In genomic region chr6:1624848-1625341, GRCh38 we compare ENCODE assay signal across 8 cellular contexts. TPM values are rescaled to one million over a fixed set of nuclear protein-coding genes. Genes with fewer than 3 reads are reported as not detected.
A peak's percentile ranks its signal among the peaks of the same experiment; 100 is the strongest.
DNase-seq lines count a peak whose midpoint lies in the region; TF ChIP-seq lines count a peak whose summit lies in the region.

No MANE protein-coding gene starts in this region.

- no peaks in the 10 kb centered on the region for H3K9me3 ChIP-seq in A673 (ENCODE audit: low read depth, low read length, poor library complexity, severe bottlenecking)
- no peaks in the 10 kb centered on the region for H3K9me3 ChIP-seq in mammary epithelial cell (replicated peaks; ENCODE audit: insufficient read depth, low read length)
- H3K9me3 ChIP-seq in suprapubic skin, result no peaks in the 10 kb centered on the region

- DNase-seq in A673 (ENCODE audit: low spot score) (peak; percentile 54), HEK293T (ENCODE audit: extremely low spot score) (no peak), mammary epithelial cell (peak; percentile 61), suprapubic skin (ENCODE audit: low spot score in 2 of 2) (peak in 1 of 2 donors; percentile 57), GM19240 (ENCODE audit: insufficient read length, low spot score) (no peak), occipital lobe (lab: John Stamatoyannopoulos, UW) (no peak), NCI-H510A (lab: John Stamatoyannopoulos, UW) (no peak)

- BruUV-seq in A673 (replicated peaks; lab: Mats Ljungman, UMichigan), result no TSS peak
- BruUV-seq in mammary epithelial cell (replicated peaks; lab: Mats Ljungman, UMichigan), result no TSS peak

- H3K9ac ChIP-seq in mammary epithelial cell (ENCODE audit: insufficient read depth, low read length), result peak overlapping the region; percentile 42

- POLR2A ChIA-PET in A673 (lab: Charles Lee; ENCODE audit: low non-redundant PET), result no interaction called here
- POLR2A ChIA-PET in HEK293T (lab: Yijun Ruan, JAX), result interaction anchor here (0.6 to 8.2 kb wide), 12 partner anchors 9 to 185 kb away, joined by 3 to 144 read pairs (median 4); partner anchors contain the start of gene FOXC1

- dilution Hi-C loops in mammary epithelial cell (cut with HindIII; ENCODE audit: low sequenced_read_pairs), result loop anchor here (5.0 kb wide), 1 partner anchor 142 kb away; no protein-coding TSS in a partner anchor

- TF ChIP-seq POLR2A in suprapubic skin (IDR thresholded peaks at IDR 0.05), result no peak

- H3K36me3 ChIP-seq in A673 (ENCODE audit: insufficient read depth, low read length, poor library complexity, severe bottlenecking), result no peaks in the 10 kb centered on the region
- no peaks in the 10 kb centered on the region for H3K36me3 ChIP-seq in mammary epithelial cell (ENCODE audit: insufficient read depth, low read length)
- no peaks in the 10 kb centered on the region for H3K36me3 ChIP-seq in suprapubic skin

- no peak for TF ChIP-seq EP300 in suprapubic skin (IDR thresholded peaks at IDR 0.05)

- H3K79me2 ChIP-seq in mammary epithelial cell (ENCODE audit: insufficient read depth, low read length), result no peaks in the 10 kb centered on the region

- H4K20me1 ChIP-seq in mammary epithelial cell (ENCODE audit: insufficient read depth, low read length), result no peaks in the 10 kb centered on the region

- no peak for TF ChIP-seq CTCF in A673 (conservative IDR thresholded peaks at IDR 0.05; ENCODE audit: low read depth, low read length)
- no peak for TF ChIP-seq CTCF in mammary epithelial cell (conservative IDR thresholded peaks at IDR 0.05 in 1 of 2, IDR thresholded peaks at IDR 0.05 in 1 of 2; ENCODE audit: extremely low read depth in 1 of 2, insufficient read depth in 1 of 2, low read depth in 1 of 2, low read length in 2 of 2)
- no peak for TF ChIP-seq CTCF in suprapubic skin (IDR thresholded peaks at IDR 0.05)

- H2AFZ ChIP-seq in mammary epithelial cell (ENCODE audit: low read depth, low read length), result peak overlapping the region; percentile 97

- H3K4me3 ChIP-seq in A673 (ENCODE audit: low read depth, low read length, poor library complexity, severe bottlenecking), result peak overlapping the region; percentile 54
- H3K4me3 ChIP-seq in mammary epithelial cell (replicated peaks in 1 of 3; ENCODE audit: insufficient read depth in 1 of 3, low read depth in 2 of 3, low read length in 3 of 3), result peak overlapping the region; percentile 54 to 74 (median 70)
- H3K4me3 ChIP-seq in suprapubic skin, result peak overlapping the region; percentile 73

- CTCF ChIA-PET in A673 (lab: Charles Lee) (interaction anchor here (0.6 to 1.2 kb wide), 2 partner anchors 62 to 479 kb away, joined by 3 to 11 read pairs; no protein-coding TSS in a partner anchor), HEK293T (lab: Yijun Ruan, JAX) (interaction anchor here (0.6 to 2.6 kb wide), 2 partner anchors 8 to 63 kb away, joined by 3 to 11 read pairs; no protein-coding TSS in a partner anchor), mammary epithelial cell (lab: Charles Lee; ENCODE audit: low non-redundant PET) (no interaction called here)

- H3K27me3 ChIP-seq in A673 (replicated peaks; ENCODE audit: insufficient read depth, low read depth, low read length, poor library complexity) (peaks cover 64% of the 10 kb centered on the region), mammary epithelial cell (ENCODE audit: insufficient read depth, low read length) (no peaks in the 10 kb centered on the region), layer of hippocampus (ENCODE audit: control insufficient read depth, insufficient read depth, low read length) (peaks cover 25% of the 10 kb centered on the region), suprapubic skin (peaks cover 74% of the 10 kb centered on the region)

- H3K4me2 ChIP-seq in mammary epithelial cell (ENCODE audit: insufficient read depth, low read depth, low read length), result peak overlapping the region; percentile 98

- in situ Hi-C loops in mammary epithelial cell (cut with MboI; ENCODE audit: low sequenced_read_pairs in 2 of 2), result loop anchor here in 1 of 2 donors (25.0 kb wide), 1 partner anchor 487 kb away; no protein-coding TSS in a partner anchor

- intact Hi-C loops in A673 (cut with micrococcal nuclease; ENCODE audit: unreplicated experiment), result no loop called here
- intact Hi-C loops in mammary epithelial cell (cut with micrococcal nuclease), result no loop called here

- no peak overlapping the region for H3K27ac ChIP-seq in A673 (ENCODE audit: low read depth, low read length, poor library complexity, severe bottlenecking)
- H3K27ac ChIP-seq in mammary epithelial cell (ENCODE audit: insufficient read depth, low read depth, low read length), result peak overlapping the region; percentile 35
- peak overlapping the region; percentile 64 for H3K27ac ChIP-seq in layer of hippocampus (ENCODE audit: low read depth, low read length)
- H3K27ac ChIP-seq in suprapubic skin, result peak overlapping the region; percentile 66

- WGBS in mammary epithelial cell (ENCODE audit: low coverage, missing lambda C conversion rate), result 4% methylated on average over 13 of the region's 41 CpGs
- WGBS in suprapubic skin, result 0% methylated on average over 31 of the region's 41 CpGs

- peaks cover 14% of the 10 kb centered on the region for H3K4me1 ChIP-seq in A673 (ENCODE audit: insufficient read depth, low read length, poor library complexity, severe bottlenecking)
- peaks cover 11% of the 10 kb centered on the region for H3K4me1 ChIP-seq in mammary epithelial cell (ENCODE audit: insufficient read depth, low read length)
- H3K4me1 ChIP-seq in suprapubic skin, result peaks cover 28% of the 10 kb centered on the region

TF ChIP-seq in HEK293T, 16 proteins besides CTCF, POLR2A, EP300 and RAD21:
- TF ChIP-seq LEF1 (IDR thresholded peaks at IDR 0.05; ENCODE audit: borderline replicate concordance), result 0 out of 2 replicates have a peak, but pooled peaks have one; percentile 5
- TF ChIP-seq FOXK2 (IDR thresholded peaks at IDR 0.05), result no peak
- no peak for TF ChIP-seq TARDBP (IDR thresholded peaks at IDR 0.05)
- no peak for TF ChIP-seq HDGF (IDR thresholded peaks at IDR 0.05; ENCODE audit: borderline replicate concordance)
- TF ChIP-seq SUZ12 (IDR thresholded peaks at IDR 0.05), result no peak
TF ChIP-seq in HEK293T: peak in this region for 1.

RNA-seq across cellular contexts. Expression of gene FOXC1, which starts 15.2 kb away (rescaled TPM):
- total RNA-seq in A673 (2021) (0.49 and 0.50 TPM in 2 replicates), mammary epithelial cell (10 to 100 TPM; 12.1 to 15.8 TPM), suprapubic skin (10 to 100 TPM; 14.5 to 35.8 (median 21.4) TPM), occipital lobe (4.8 TPM)
- polyA plus RNA-seq in mammary epithelial cell, result 4.6 TPM
- 1.7 TPM for polyA minus RNA-seq in mammary epithelial cell

Comparison
In these comparisons a context has a peak if more than half of its experiments do, and no peak if none do; other contexts are left out.
1. DNase-seq: peak in A673 (single experiment) and mammary epithelial cell (single experiment); none in HEK293T (single experiment), GM19240 (single experiment), occipital lobe (single experiment) and NCI-H510A (single experiment).
2. Peak in every context shown above with its lines, with median percentiles within 50 percentile points of each other: H3K4me3 ChIP-seq.